In genomic region chr1:90724361-90724760, GRCh38 we compare ENCODE assay signal across 20 cellular contexts. TPM values are rescaled to one million over a fixed set of nuclear protein-coding genes. Genes with fewer than 3 reads are reported as not detected.
DNase-seq lines count a peak whose midpoint lies in the region; ATAC-seq and FAIRE-seq lines count a peak whose summit lies in the region.
"Had no signal": no experiment of that assay in that cellular context is flagged by ENCODE, and none has a peak within 500 bp of the region (broad histone marks: within the 10 kb centered on the region; RNA-seq: fewer than 3 reads in every experiment).

No MANE protein-coding gene starts in this region.

- H3K27ac ChIP-seq in mesodermal cell (ENCODE audit: low read depth, low read length, severe bottlenecking) = no peak overlapping the region
- H3K27ac ChIP-seq: vagina had no signal

- H3K4me1 Mint-ChIP-seq in activated T-helper 17 cell treated with anti-CD3 and anti-CD28 coated beads, Interleukin-2, amount 50 U/mL, for 72 hours = peaks cover 18% of the 10 kb centered on the region

- H3K27me3 Mint-ChIP-seq in activated T-helper 17 cell treated with anti-CD3 and anti-CD28 coated beads, Interleukin-2, amount 50 U/mL, for 72 hours = peaks cover 91% of the 10 kb centered on the region

- no peaks in the 10 kb centered on the region for H3K9me3 Mint-ChIP-seq in activated T-helper 17 cell treated with anti-CD3 and anti-CD28 coated beads, Interleukin-2, amount 50 U/mL, for 72 hours

- FAIRE-seq in urothelium cell line (lab: Jason Lieb, UNC) = no peak
- FAIRE-seq: bronchial epithelial cell, endometrium had no signal

- peaks cover 26% of the 10 kb centered on the region for H3K36me3 Mint-ChIP-seq in activated T-helper 17 cell treated with anti-CD3 and anti-CD28 coated beads, Interleukin-2, amount 50 U/mL, for 72 hours (ENCODE audit: low read depth)

- peak overlapping the region; percentile 31 for H3K4me3 ChIP-seq in mesodermal cell (ENCODE audit: extremely low read depth, insufficient read depth, low read length, poor library complexity, severe bottlenecking)

- no peak for ATAC-seq in activated T-helper 17 cell treated with anti-CD3 and anti-CD28 coated beads, Interleukin-2, amount 50 U/mL, for 72 hours (replicated peaks)
- ATAC-seq in HG02938 (IDR thresholded peaks at IDR 0.05; ENCODE audit: unreplicated experiment) (no peak), HG03520 (IDR thresholded peaks at IDR 0.05; ENCODE audit: unreplicated experiment) (no peak)
- ATAC-seq: right cardiac atrium had no signal

- H3K4me1 ChIP-seq in ES-I3 (ENCODE audit: insufficient read depth, low read length) (peaks cover 19% of the 10 kb centered on the region), mesodermal cell (ENCODE audit: control insufficient read depth, insufficient read depth, low read length, poor library complexity, severe bottlenecking) (peaks cover 3% of the 10 kb centered on the region)

- no peaks in the 10 kb centered on the region for H3K9me3 ChIP-seq in ES-I3 (ENCODE audit: control insufficient read depth, insufficient read depth, low read length)
- no peaks in the 10 kb centered on the region for H3K9me3 ChIP-seq in mesodermal cell (ENCODE audit: control insufficient read depth, low read length)
- H3K9me3 ChIP-seq: vagina had no signal

- peak; percentile 5 for DNase-seq in AG08396 (ENCODE audit: low spot score)
- no peak for DNase-seq in urothelium cell line (ENCODE audit: low spot score)
- no peak for DNase-seq in NCI-H2196 (lab: John Stamatoyannopoulos, UW; ENCODE audit: unreplicated experiment)
- DNase-seq: activated CD4-positive, alpha-beta T cell treated with anti-CD3 and anti-CD28 coated beads for 1 hour; activated gamma-delta T cell; EL; NCI-H1105; NCI-H2227 treated with DMSO at 0.1 percent for 48 hours; stimulated activated CD4-positive, alpha-beta T cell treated with anti-CD3 and anti-CD28 coated beads, Interleukin-2, amount 100 ng/mL, for 48 hours had no signal

- H3K4me3 Mint-ChIP-seq in activated T-helper 17 cell treated with anti-CD3 and anti-CD28 coated beads, Interleukin-2, amount 50 U/mL, for 72 hours = peak overlapping the region; percentile 65

- H3K27ac Mint-ChIP-seq in activated T-helper 17 cell treated with anti-CD3 and anti-CD28 coated beads, Interleukin-2, amount 50 U/mL, for 72 hours = no peak overlapping the region

- H3K9ac ChIP-seq in ES-I3 (ENCODE audit: low read depth, low read length) = peak overlapping the region; percentile 44; the same call in 1 of the 2 replicates

- 2 to 4% methylated on average over 12 to 13 of the region's 19 CpGs for WGBS in mesodermal cell (ENCODE audit: insufficient coverage in 2 of 2), 2 experiments

- H3K36me3 ChIP-seq in ES-I3 (ENCODE audit: insufficient read depth, low read length) (no peaks in the 10 kb centered on the region), mesodermal cell (ENCODE audit: control insufficient read depth, insufficient read depth, low read length) (no peaks in the 10 kb centered on the region)
- H3K36me3 ChIP-seq: vagina had no signal

RNA-seq across cellular contexts. Expression of gene BARHL2, which starts 7.3 kb away (rescaled TPM):
- not detected for total RNA-seq in activated T-helper 17 cell treated with anti-CD3 and anti-CD28 coated beads, Interleukin-2, amount 50 U/mL, for 72 hours
- polyA plus RNA-seq in mesodermal cell (2013, experiment 1 of 2) = 0.33 TPM
- polyA plus RNA-seq in mesodermal cell (2013, experiment 2 of 2) = not detected
- total RNA-seq: bronchial epithelial cell, kidney epithelial cell, right cardiac atrium, vagina had no signal
- polyA plus RNA-seq: BJ, right cardiac atrium had no signal
